31 cellular contexts compared by ENCODE assay signal in the genomic region with DNA sequence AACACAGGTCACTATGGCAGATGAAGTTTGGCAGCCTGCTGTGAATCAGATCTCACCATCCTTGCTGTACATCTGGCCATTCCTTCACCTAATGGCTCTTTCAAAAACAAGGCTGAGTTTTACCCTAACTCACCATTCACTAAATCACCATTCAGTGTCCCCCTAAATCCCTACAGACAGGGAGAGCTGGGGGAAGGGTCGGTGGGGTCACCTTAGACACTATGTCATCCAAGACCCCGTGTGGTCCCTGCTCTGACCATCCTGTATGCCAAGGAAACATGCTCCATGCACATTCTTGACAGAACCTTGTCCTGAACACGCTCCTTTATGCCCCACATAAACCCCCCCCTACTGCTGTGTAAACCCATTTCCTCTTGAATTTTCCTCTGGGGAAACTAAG. TPM values are rescaled to one million over a fixed set of nuclear protein-coding genes. Genes with fewer than 3 reads are reported as not detected.
"Had no signal": no experiment of that assay in that cellular context is flagged by ENCODE, and none has a peak within 500 bp of the region (broad histone marks: within the 10 kb centered on the region; RNA-seq: fewer than 3 reads in every experiment).

No MANE protein-coding gene starts in this region.

- H3K9ac ChIP-seq: parathyroid adenoma had no signal

- ATAC-seq: activated CD8-positive, alpha-beta T cell treated with anti-CD3 and anti-CD28 coated beads, Interleukin-2, amount 10 ng/mL, durations not matched to agents 7 days and 5 days; activated naive CD4-positive, alpha-beta T cell treated with anti-CD3 and anti-CD28 coated beads, Interleukin-2, amount 50 U/mL, for 72 hours; activated T-helper 17 cell treated with anti-CD3 and anti-CD28 coated beads, Interleukin-2, amount 50 U/mL, for 72 hours; left lung; right cardiac atrium; stimulated activated naive CD8-positive, alpha-beta T cell treated with anti-CD3 and anti-CD28 coated beads, Interleukin-15, amount 100 ng/mL, for 72 hours had no signal

- H3K79me2 ChIP-seq: hepatocyte, parathyroid adenoma had no signal

- H3K4me3 ChIP-seq: hepatocyte, left lung, suprapubic skin, tibial nerve, uterus had no signal

- H3K27ac Mint-ChIP-seq: activated CD8-positive, alpha-beta T cell treated with anti-CD3 and anti-CD28 coated beads, Interleukin-2, amount 10 ng/mL, durations not matched to agents 7 days and 5 days; activated naive CD4-positive, alpha-beta T cell treated with anti-CD3 and anti-CD28 coated beads, Interleukin-2, amount 50 U/mL, for 72 hours; activated T-helper 17 cell treated with anti-CD3 and anti-CD28 coated beads, Interleukin-2, amount 50 U/mL, for 72 hours; brain; stimulated activated naive CD8-positive, alpha-beta T cell treated with anti-CD3 and anti-CD28 coated beads, Interleukin-15, amount 100 ng/mL, for 72 hours had no signal

- DNase-seq: activated CD4-positive, alpha-beta T cell treated with anti-CD3 and anti-CD28 coated beads for 1 hour; activated CD4-positive, alpha-beta T cell treated with anti-CD3 and anti-CD28 coated beads, Interleukin-2, amount 50 U/mL, for 1 hour; activated CD8-positive, alpha-beta T cell treated with anti-CD3 and anti-CD28 coated beads, Interleukin-2, amount 10 ng/mL, durations not matched to agents 7 days and 5 days; aorta; central memory CD4-positive, alpha-beta T cell; effector CD8-positive, alpha-beta T cell; foreskin melanocyte; glutamatergic neuron; immature natural killer cell; kidney glomerular epithelial cell; left lung; nucleus accumbens; right cardiac atrium; stimulated activated CD4-positive, alpha-beta T cell treated with anti-CD3 and anti-CD28 coated beads, Interleukin-12 subunit alpha, Interleukin-12 subunit beta, amount 100 ng/mL, for 4 hours; stimulated activated CD4-positive, alpha-beta T cell treated with anti-CD3 and anti-CD28 coated beads, Interleukin-4, amount 100 ng/mL, for 4 hours; stimulated activated naive CD8-positive, alpha-beta T cell treated with anti-CD3 and anti-CD28 coated beads, Interleukin-15, amount 100 ng/mL, for 72 hours; T-helper 9 cell; uterus had no signal

- H3K27me3 ChIP-seq: hepatocyte, tibial nerve, uterus had no signal

- H3K4me1 ChIP-seq: left lung, parathyroid adenoma, suprapubic skin, uterus had no signal

- H3K9me3 Mint-ChIP-seq: brain; immature natural killer cell; stimulated activated naive CD8-positive, alpha-beta T cell treated with anti-CD3 and anti-CD28 coated beads, Interleukin-15, amount 100 ng/mL, for 72 hours had no signal

- H3K27ac ChIP-seq: hepatocyte, left lung, parathyroid adenoma, suprapubic skin, uterus had no signal

- H3K36me3 ChIP-seq: left lung, suprapubic skin, tibial nerve, uterus had no signal

- H3K4me2 ChIP-seq: hepatocyte had no signal

- H3K36me3 Mint-ChIP-seq: brain, immature natural killer cell had no signal

- H3K4me3 Mint-ChIP-seq: activated CD8-positive, alpha-beta T cell treated with anti-CD3 and anti-CD28 coated beads, Interleukin-2, amount 10 ng/mL, durations not matched to agents 7 days and 5 days; brain; immature natural killer cell; stimulated activated naive CD8-positive, alpha-beta T cell treated with anti-CD3 and anti-CD28 coated beads, Interleukin-15, amount 100 ng/mL, for 72 hours had no signal

- H2AFZ ChIP-seq: hepatocyte, parathyroid adenoma had no signal

- H3K9me3 ChIP-seq: left lung, suprapubic skin, tibial nerve, uterus had no signal

RNA-seq across cellular contexts. Expression of a gene that starts 31.8 kb away (rescaled TPM):
- total RNA-seq: activated CD8-positive, alpha-beta T cell treated with anti-CD3 and anti-CD28 coated beads, Interleukin-2, amount 10 ng/mL, durations not matched to agents 7 days and 5 days; aorta; dermis blood vessel endothelial cell; hepatocyte; left lung; lung microvascular endothelial cell; pulmonary artery endothelial cell; right cardiac atrium; skeletal muscle tissue; suprapubic skin; tibial nerve had no signal
- polyA plus RNA-seq: adipose tissue, aorta, hepatocyte, neural cell, right cardiac atrium had no signal
